19 cellular contexts compared by ENCODE assay signal in the genomic region with DNA sequence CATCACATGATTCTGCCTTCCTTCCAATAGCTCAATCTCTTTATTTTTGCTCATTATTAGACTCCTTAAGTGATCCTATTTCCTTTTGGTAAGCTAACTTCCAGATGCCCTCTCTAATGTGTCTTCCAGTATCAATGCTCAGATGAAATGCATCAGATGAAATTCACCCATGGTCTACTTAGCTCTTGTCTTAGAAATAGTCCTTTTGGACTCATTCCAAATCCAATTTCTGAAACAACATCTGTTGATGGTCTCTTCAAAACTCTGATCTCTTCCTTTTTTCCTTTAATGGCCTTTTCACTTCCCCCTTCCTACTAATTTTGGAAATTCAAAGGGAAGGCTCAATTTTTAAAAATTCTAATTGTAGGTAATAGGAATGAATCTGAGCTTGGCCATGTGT.
"Had no signal": no experiment of that assay in that cellular context is flagged by ENCODE, and none has a peak within 500 bp of the region (broad histone marks: within the 10 kb centered on the region; RNA-seq: fewer than 3 reads in every experiment).

No MANE protein-coding gene starts in this region.

- H3K27me3 ChIP-seq: foreskin keratinocyte, stomach had no signal

- DNase-seq: effector CD4-positive, alpha-beta T cell; endodermal cell; erythroblast; foreskin keratinocyte; kidney; left cardiac atrium; left ventricle myocardium inferior; mesendoderm; naive thymus-derived CD4-positive, alpha-beta T cell; nephron progenitor cell; psoas muscle; stimulated activated naive CD4-positive, alpha-beta T cell; stomach; substantia nigra had no signal

- H3K4me1 ChIP-seq: foreskin keratinocyte, left ventricle myocardium inferior, psoas muscle had no signal

- H3K9me3 ChIP-seq: left ventricle myocardium inferior, psoas muscle, stomach, thoracic aorta had no signal

- H3K27ac ChIP-seq: coronary artery, foreskin keratinocyte, hepatocyte, left ventricle myocardium inferior, psoas muscle, skin epidermis, stomach, thoracic aorta had no signal

- ATAC-seq: foreskin keratinocyte; left cardiac atrium; naive thymus-derived CD4-positive, alpha-beta T cell; psoas muscle; sciatic nerve had no signal

- H3K4me3 ChIP-seq: coronary artery, hepatocyte, left ventricle myocardium inferior, psoas muscle, skin epidermis, stomach, thoracic aorta had no signal

- H3K36me3 ChIP-seq: left ventricle myocardium inferior, stomach, thoracic aorta had no signal
